Comparison of ENCODE assay signal across 16 cellular contexts in the genomic region with DNA sequence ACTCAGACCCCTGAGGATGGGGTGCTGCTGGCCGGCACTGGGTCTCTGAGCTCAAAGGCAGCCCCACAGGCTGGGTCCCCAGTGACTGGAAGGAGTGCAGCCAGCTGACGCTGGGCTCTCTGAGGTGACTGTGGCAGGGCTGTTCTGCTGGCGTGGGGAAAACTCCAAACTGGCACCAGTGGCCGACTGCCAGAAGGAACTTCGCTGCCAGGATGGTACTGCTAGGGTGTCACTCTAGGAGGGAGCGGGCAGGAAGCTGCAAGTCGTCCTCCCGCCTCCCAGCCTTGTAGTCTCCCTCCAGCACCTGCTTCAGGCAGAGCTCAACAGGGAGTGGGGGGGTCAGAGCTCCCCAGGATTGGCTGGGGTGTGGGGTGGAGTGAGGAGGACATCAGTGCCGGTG. TPM values are rescaled to one million over a fixed set of nuclear protein-coding genes. Genes with fewer than 3 reads are reported as not detected.
DNase-seq lines count a peak whose midpoint lies in the region; ATAC-seq and TF ChIP-seq lines count a peak whose summit lies in the region.
"Had no signal": no experiment of that assay in that cellular context is flagged by ENCODE, and none has a peak within 500 bp of the region (broad histone marks: within the 10 kb centered on the region; RNA-seq: fewer than 3 reads in every experiment).

No MANE protein-coding gene starts in this region.

- no peak overlapping the region for H3K27ac ChIP-seq in RWPE2 (ENCODE audit: poor library complexity, severe bottlenecking)
- H3K27ac ChIP-seq in gastrocnemius medialis = peak overlapping the region in 1 of 4 donors; percentile 33
- H3K27ac ChIP-seq in sigmoid colon = no peak overlapping the region
- H3K27ac ChIP-seq: SJCRH30, vagina had no signal

- TF ChIP-seq CTCF in RWPE2 (IDR thresholded peaks at IDR 0.05; ENCODE audit: poor library complexity, severe bottlenecking) = no peak
- no peak for TF ChIP-seq CTCF in gastrocnemius medialis (IDR thresholded peaks at IDR 0.05 in 4 of 5, conservative IDR thresholded peaks at IDR 0.05 in 1 of 5)
- no peak for TF ChIP-seq CTCF in sigmoid colon (IDR thresholded peaks at IDR 0.05)

- no peak for TF ChIP-seq POLR2A in gastrocnemius medialis (IDR thresholded peaks at IDR 0.05)
- TF ChIP-seq POLR2A in sigmoid colon (IDR thresholded peaks at IDR 0.05) = no peak

- ATAC-seq in RWPE2 (ENCODE audit: low read depth) (no peak), left ventricle myocardium superior (peak; percentile 62), gastrocnemius medialis (peak; percentile 33 to 80), SK-N-SH treated with all-trans-retinoic acid at 6 μM for 48 hours (no peak)
- ATAC-seq: naive thymus-derived CD8-positive, alpha-beta T cell had no signal

- 64 to 78% methylated on average over 9 of the region's 9 CpGs for WGBS in sigmoid colon, 2 donors

- H3K27me3 ChIP-seq in RWPE2 (ENCODE audit: insufficient read depth, poor library complexity, severe bottlenecking) = no peaks in the 10 kb centered on the region
- no peaks in the 10 kb centered on the region for H3K27me3 ChIP-seq in gastrocnemius medialis
- no peaks in the 10 kb centered on the region for H3K27me3 ChIP-seq in sigmoid colon
- H3K27me3 ChIP-seq: SJCRH30, vagina had no signal

- H3K9me3 ChIP-seq in RWPE2 (ENCODE audit: severe bottlenecking) (no peaks in the 10 kb centered on the region), gastrocnemius medialis (no peaks in the 10 kb centered on the region), sigmoid colon (no peaks in the 10 kb centered on the region)
- H3K9me3 ChIP-seq: SJCRH30, vagina had no signal

- DNase-seq in NCI-H2081 (lab: John Stamatoyannopoulos, UW) (peak; percentile 25 to 56), NCI-H2081 treated with DMSO at 0.1 percent for 48 hours (lab: John Stamatoyannopoulos, UW) (no peak), RWPE2 (ENCODE audit: low spot score) (peak; percentile 65), left ventricle myocardium superior (peak; percentile 59), gastrocnemius medialis (peak in 1 of 2 donors; percentile 60), kidney tubule cell (ENCODE audit: low spot score) (no peak), sigmoid colon (no peak)
- DNase-seq: activated CD4-positive, CD25-positive, alpha-beta regulatory T cell; CD4-positive, alpha-beta memory T cell; HCEC 1CT; KBM-7; naive thymus-derived CD8-positive, alpha-beta T cell; SJCRH30; T-helper 2 cell had no signal

- intact Hi-C loops in left ventricle myocardium superior (cut with micrococcal nuclease) (no loop called here), gastrocnemius medialis (cut with DNase I; ENCODE audit: low total_unique reads) (no loop called here), sigmoid colon (cut with DNase I) (no loop called here)

- H3K4me3 ChIP-seq in RWPE2 (ENCODE audit: severe bottlenecking) (no peak overlapping the region), gastrocnemius medialis (no peak overlapping the region), sigmoid colon (no peak overlapping the region)
- H3K4me3 ChIP-seq: SJCRH30, vagina had no signal

- H3K4me1 ChIP-seq in RWPE2 (ENCODE audit: insufficient read depth, poor library complexity, severe bottlenecking) (peaks cover 24% of the 10 kb centered on the region), gastrocnemius medialis (peaks cover 22 to 31% of the 10 kb centered on the region in 2 donors), sigmoid colon (peaks cover 0 to 41% (median 32%) of the 10 kb centered on the region in 4 donors)

- in situ Hi-C loops in gastrocnemius medialis (cut with MboI; ENCODE audit: low sequenced_read_pairs in 4 of 4) = no loop called here

- H3K36me3 ChIP-seq in RWPE2 (ENCODE audit: low read depth) (peaks cover 15% of the 10 kb centered on the region), gastrocnemius medialis (no peaks in the 10 kb centered on the region), sigmoid colon (peaks cover 0 to 7% (median 5%) of the 10 kb centered on the region in 4 donors)
- H3K36me3 ChIP-seq: SJCRH30, vagina had no signal

- TF ChIP-seq EP300 in sigmoid colon (IDR thresholded peaks at IDR 0.05) = no peak

TF ChIP-seq in SK-N-SH treated with all-trans-retinoic acid at 6 μM for 48 hours, 23 proteins besides CTCF, POLR2A, EP300 and RAD21:
- no peak for TF ChIP-seq BACH2 (CRISPR knock-in tag; IDR thresholded peaks at IDR 0.05; ENCODE audit: borderline replicate concordance)
- TF ChIP-seq POU6F1 (CRISPR knock-in tag; IDR thresholded peaks at IDR 0.05; ENCODE audit: borderline replicate concordance, low read depth) = no peak
- no peak for TF ChIP-seq ZNF70 (CRISPR knock-in tag; IDR thresholded peaks at IDR 0.05)
- no peak for TF ChIP-seq OSR1 (CRISPR knock-in tag; IDR thresholded peaks at IDR 0.05)
- TF ChIP-seq ESRRG (CRISPR knock-in tag; IDR thresholded peaks at IDR 0.05) = no peak
- TF ChIP-seq TCF4 (CRISPR knock-in tag; IDR thresholded peaks at IDR 0.05; ENCODE audit: borderline replicate concordance) = no peak
- TF ChIP-seq ISL1 (CRISPR knock-in tag; IDR thresholded peaks at IDR 0.05) = no peak
- TF ChIP-seq ZC3H10 (CRISPR knock-in tag; IDR thresholded peaks at IDR 0.05) = no peak
- no peak for TF ChIP-seq ZNF565 (CRISPR knock-in tag; conservative IDR thresholded peaks at IDR 0.05; ENCODE audit: low read depth)
- TF ChIP-seq, protein P1, sequence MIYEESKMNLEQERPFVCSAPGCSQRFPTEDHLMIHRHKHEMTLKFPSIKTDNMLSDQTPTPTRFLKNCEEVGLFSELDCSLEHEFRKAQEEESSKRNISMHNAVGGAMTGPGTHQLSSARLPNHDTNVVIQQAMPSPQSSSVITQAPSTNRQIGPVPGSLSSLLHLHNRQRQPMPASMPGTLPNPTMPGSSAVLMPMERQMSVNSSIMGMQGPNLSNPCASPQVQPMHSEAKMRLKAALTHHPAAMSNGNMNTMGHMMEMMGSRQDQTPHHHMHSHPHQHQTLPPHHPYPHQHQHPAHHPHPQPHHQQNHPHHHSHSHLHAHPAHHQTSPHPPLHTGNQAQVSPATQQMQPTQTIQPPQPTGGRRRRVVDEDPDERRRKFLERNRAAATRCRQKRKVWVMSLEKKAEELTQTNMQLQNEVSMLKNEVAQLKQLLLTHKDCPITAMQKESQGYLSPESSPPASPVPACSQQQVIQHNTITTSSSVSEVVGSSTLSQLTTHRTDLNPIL (CRISPR knock-in tag; IDR thresholded peaks at IDR 0.05; ENCODE audit: low read depth) = no peak
- no peak for TF ChIP-seq ARNTL (CRISPR knock-in tag; IDR thresholded peaks at IDR 0.05; ENCODE audit: borderline replicate concordance, low read depth)
- TF ChIP-seq PATZ1 (CRISPR knock-in tag; IDR thresholded peaks at IDR 0.05; ENCODE audit: borderline replicate concordance) = no peak
- no peak for TF ChIP-seq GLIS3 (CRISPR knock-in tag; IDR thresholded peaks at IDR 0.05)
- TF ChIP-seq SNAI2 (CRISPR knock-in tag; IDR thresholded peaks at IDR 0.05) = no peak
- TF ChIP-seq ZNF8 (CRISPR knock-in tag; IDR thresholded peaks at IDR 0.05) = no peak
- TF ChIP-seq CSDC2 (CRISPR knock-in tag; IDR thresholded peaks at IDR 0.05) = no peak
- no peak for TF ChIP-seq CSRNP3 (CRISPR knock-in tag; IDR thresholded peaks at IDR 0.05)
- no peak for TF ChIP-seq PPARA (CRISPR knock-in tag; IDR thresholded peaks at IDR 0.05; ENCODE audit: borderline replicate concordance)

RNA-seq across cellular contexts. Expression of gene CDC42BPB, which starts 41.3 kb away (rescaled TPM):
- total RNA-seq in left ventricle myocardium superior = 75.1 TPM
- total RNA-seq in gastrocnemius medialis = 10 to 100 TPM; 30.0 to 64.3 (median 32.6) TPM
- total RNA-seq in sigmoid colon = 10 to 100 TPM; 58.5 to 82.3 (median 61.6) TPM
- 10 to 100 TPM; 18.0 to 51.5 (median 24.0) TPM for polyA plus RNA-seq in sigmoid colon

Comparison
In these comparisons a context has a peak if more than half of its experiments do, and no peak if none do; other contexts are left out.
1. DNase-seq: peak in NCI-H2081 (2 of 2), RWPE2 (single experiment) and left ventricle myocardium superior (single experiment); none in NCI-H2081 treated with DMSO at 0.1 percent for 48 hours (single experiment), kidney tubule cell (single experiment) and sigmoid colon (single experiment).
2. ATAC-seq: peak in left ventricle myocardium superior (single experiment) and gastrocnemius medialis (2 of 2); none in RWPE2 (single experiment) and SK-N-SH treated with all-trans-retinoic acid at 6 μM for 48 hours (single experiment).